In the genomic region with DNA sequence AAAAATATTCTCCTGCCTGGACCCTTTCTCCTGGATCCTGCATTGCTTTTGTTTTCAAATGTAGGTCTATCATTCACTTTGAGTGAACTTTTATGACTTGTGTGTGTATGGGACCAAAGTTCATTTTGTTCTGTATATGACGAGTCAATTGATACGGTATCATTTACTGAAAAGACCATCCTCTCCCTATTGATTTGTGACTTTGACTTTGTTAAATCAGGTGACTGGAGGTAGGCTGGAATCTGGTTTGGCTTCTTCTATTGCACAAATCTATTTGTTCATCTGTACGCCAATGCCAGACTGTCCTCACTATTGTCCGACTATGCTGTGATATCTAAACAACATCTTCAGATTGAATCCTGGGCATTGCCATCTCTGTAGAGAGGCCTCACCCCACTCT, we compare ENCODE assay signal across 34 cellular contexts. TPM values are rescaled to one million over a fixed set of nuclear protein-coding genes. Genes with fewer than 3 reads are reported as not detected.
"Had no signal": no experiment of that assay in that cellular context is flagged by ENCODE, and none has a peak within 500 bp of the region (broad histone marks: within the 10 kb centered on the region; RNA-seq: fewer than 3 reads in every experiment).

No MANE protein-coding gene starts in this region.

- ATAC-seq: Panc1, Right ventricle myocardium inferior, SK-N-SH treated with all-trans-retinoic acid at 6 μM for 48 hours had no signal

- FAIRE-seq: RCC 7860 had no signal

- H3K4me2 ChIP-seq: KMS-11, PC-9 had no signal

- H3K4me3 ChIP-seq: PC-9, SJCRH30, SK-N-MC had no signal

- H3K9me3 ChIP-seq: SJCRH30 had no signal

- H2AFZ ChIP-seq: PC-9 had no signal

- H3K27ac ChIP-seq: KMS-11, PC-9, RWPE1, SJCRH30, SK-N-MC had no signal

- DNase-seq: Karpas-422, MM.1S, NCI-H1092, NCI-H1105, NCI-H1417 treated with DMSO at 0.1 percent for 48 hours, NCI-H1436 treated with DMSO at 0.1 percent for 48 hours, NCI-H1694 treated with DMSO at 0.1 percent for 48 hours, NCI-H187 treated with DMSO at 0.1 percent for 48 hours, NCI-H2029, NCI-H2081, NCI-H2171, NCI-H226, NCI-H446 treated with DMSO at 0.1 percent for 48 hours, NCI-H510A, NCI-H524, NCI-H526, NCI-H69, NCI-H748 treated with DMSO at 0.1 percent for 48 hours, PC-9, SHP77, SIG-M5, SJCRH30 had no signal

- H3K36me3 ChIP-seq: SJCRH30 had no signal

- H3K4me1 ChIP-seq: SJCRH30 had no signal

- H3K9ac ChIP-seq: KMS-11 had no signal

RNA-seq across cellular contexts. Expression of a gene that starts 5.3 kb away (rescaled TPM):
- total RNA-seq: LHCN-M2, MCF 10A, OCI-LY7, PC-9, Right ventricle myocardium inferior, RPMI7951, SJCRH30, SK-MEL-5 had no signal

RNA-seq across cellular contexts. Expression of a gene that starts 12.2 kb away (rescaled TPM):
- total RNA-seq: OCI-LY7 had no signal
